Comparison of ENCODE assay signal across 9 cellular contexts in the genomic region with DNA sequence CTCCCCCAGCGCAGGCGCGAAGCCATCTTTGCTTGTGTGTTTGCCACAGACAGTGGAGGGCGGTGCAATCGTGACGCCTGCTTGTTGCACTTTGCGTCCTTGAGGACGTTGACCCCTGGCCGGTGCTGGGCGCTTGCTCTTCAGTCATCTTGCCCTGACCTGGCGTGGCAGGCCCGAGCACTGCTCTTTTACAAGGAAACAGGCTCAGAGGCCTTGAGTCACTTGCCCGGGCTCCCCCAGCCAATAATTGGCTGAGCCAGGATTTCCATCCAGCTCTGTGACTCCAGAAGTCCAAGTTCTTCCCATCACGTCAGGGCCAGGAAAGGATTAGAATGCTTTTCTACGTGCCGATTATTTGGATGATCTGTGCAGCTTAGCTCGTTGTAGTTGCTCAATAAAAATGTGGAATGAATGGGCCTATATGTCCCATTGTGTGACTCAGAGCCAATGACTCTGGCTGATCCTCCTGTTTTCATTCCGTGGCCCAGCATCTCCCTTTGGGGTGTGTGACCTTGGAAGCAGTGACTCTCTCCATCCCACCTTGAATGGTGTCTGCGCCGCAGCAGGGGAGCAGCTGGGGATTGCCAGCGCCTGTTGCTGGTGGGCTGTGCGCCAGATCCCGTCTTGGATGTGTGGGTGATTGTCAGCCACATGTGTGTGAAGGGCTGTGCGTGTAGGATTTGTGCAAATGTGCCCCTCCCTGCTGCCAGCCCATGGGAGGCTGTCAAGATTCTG.
DNase-seq lines count a peak whose midpoint lies in the region; ATAC-seq lines count a peak whose summit lies in the region.
"Had no signal": no experiment of that assay in that cellular context is flagged by ENCODE, and none has a peak within 500 bp of the region (broad histone marks: within the 10 kb centered on the region; RNA-seq: fewer than 3 reads in every experiment).

No MANE protein-coding gene starts in this region.

- no peak for ATAC-seq in activated naive CD8-positive, alpha-beta T cell treated with anti-CD3 and anti-CD28 coated beads, Interleukin-2, amount 10 ng/mL, durations not matched to agents 7 days and 5 days (ENCODE audit: low read depth)
- no peak for ATAC-seq in GM21360 (IDR thresholded peaks at IDR 0.05; ENCODE audit: unreplicated experiment)

- no peak overlapping the region for H3K27ac ChIP-seq in effector memory CD4-positive, alpha-beta T cell (ENCODE audit: insufficient read depth, low read length, poor library complexity, severe bottlenecking)

- no peak overlapping the region for H3K4me3 Mint-ChIP-seq in activated naive CD8-positive, alpha-beta T cell treated with anti-CD3 and anti-CD28 coated beads, Interleukin-2, amount 10 ng/mL, durations not matched to agents 7 days and 5 days
- no peak overlapping the region for H3K4me3 Mint-ChIP-seq in activated naive CD4-positive, alpha-beta T cell treated with anti-CD3 and anti-CD28 coated beads, Interleukin-2, amount 10 ng/mL, durations not matched to agents 7 days and 5 days
- H3K4me3 Mint-ChIP-seq: activated B cell treated with CpG ODN at 0.5 μM for 24 hours had no signal

- no peak overlapping the region for H3K27ac Mint-ChIP-seq in activated naive CD8-positive, alpha-beta T cell treated with anti-CD3 and anti-CD28 coated beads, Interleukin-2, amount 10 ng/mL, durations not matched to agents 7 days and 5 days
- H3K27ac Mint-ChIP-seq in activated naive CD4-positive, alpha-beta T cell treated with anti-CD3 and anti-CD28 coated beads, Interleukin-2, amount 10 ng/mL, durations not matched to agents 7 days and 5 days = no peak overlapping the region
- H3K27ac Mint-ChIP-seq: activated B cell treated with CpG ODN at 0.5 μM for 24 hours had no signal

- H3K27me3 ChIP-seq in effector memory CD4-positive, alpha-beta T cell (replicated peaks; ENCODE audit: control insufficient read depth, insufficient read depth, low read length, poor library complexity, severe bottlenecking) = no peaks in the 10 kb centered on the region

- H3K9me3 Mint-ChIP-seq in activated naive CD8-positive, alpha-beta T cell treated with anti-CD3 and anti-CD28 coated beads, Interleukin-2, amount 10 ng/mL, durations not matched to agents 7 days and 5 days = no peaks in the 10 kb centered on the region
- H3K9me3 Mint-ChIP-seq in activated naive CD4-positive, alpha-beta T cell treated with anti-CD3 and anti-CD28 coated beads, Interleukin-2, amount 10 ng/mL, durations not matched to agents 7 days and 5 days = no peaks in the 10 kb centered on the region
- H3K9me3 Mint-ChIP-seq: activated B cell treated with CpG ODN at 0.5 μM for 24 hours had no signal

- POLR2A ChIA-PET in activated naive CD8-positive, alpha-beta T cell treated with anti-CD3 and anti-CD28 coated beads, Interleukin-2, amount 10 ng/mL, durations not matched to agents 7 days and 5 days (lab: Charles Lee) = interaction anchor here (0.6 kb wide), 1 partner anchor 137 kb away, joined by 4 read pairs; no protein-coding TSS in a partner anchor

- CTCF ChIA-PET in activated naive CD4-positive, alpha-beta T cell treated with anti-CD3 and anti-CD28 coated beads, Interleukin-2, amount 10 ng/mL, durations not matched to agents 7 days and 5 days (lab: Charles Lee) = interaction anchor here (0.9 kb wide), 1 partner anchor 16 kb away, joined by 3 read pairs; no protein-coding TSS in a partner anchor

- DNase-seq in HCEC 1CT (peak; percentile 98), hepatic stellate cell (ENCODE audit: low spot score) (peak; percentile 84), DMS114 treated with DMSO at 0.1 percent for 48 hours (lab: John Stamatoyannopoulos, UW; ENCODE audit: unreplicated experiment) (no peak)
- peak; percentile 23 for DNase-seq in activated naive CD8-positive, alpha-beta T cell treated with anti-CD3 and anti-CD28 coated beads, Interleukin-2, amount 10 ng/mL, durations not matched to agents 7 days and 5 days
- peak; percentile 21 for DNase-seq in stimulated activated CD8-positive, alpha-beta memory T cell treated with anti-CD3 and anti-CD28 coated beads, Interleukin-4, amount 100 ng/mL, for 48 hours
- DNase-seq in effector memory CD4-positive, alpha-beta T cell = no peak
- DNase-seq in activated naive CD4-positive, alpha-beta T cell treated with anti-CD3 and anti-CD28 coated beads, Interleukin-2, amount 10 ng/mL, durations not matched to agents 7 days and 5 days = no peak
- DNase-seq: activated B cell treated with CpG ODN at 0.5 μM for 24 hours had no signal

- H3K4me1 ChIP-seq in effector memory CD4-positive, alpha-beta T cell (ENCODE audit: control insufficient read depth, insufficient read depth, low read length, poor library complexity, severe bottlenecking) = peaks cover 9% of the 10 kb centered on the region

- H3K4me3 ChIP-seq in effector memory CD4-positive, alpha-beta T cell (ENCODE audit: insufficient read depth, low read depth, low read length, poor library complexity, severe bottlenecking) = no peak overlapping the region

- no peaks in the 10 kb centered on the region for H3K36me3 Mint-ChIP-seq in activated naive CD8-positive, alpha-beta T cell treated with anti-CD3 and anti-CD28 coated beads, Interleukin-2, amount 10 ng/mL, durations not matched to agents 7 days and 5 days
- H3K36me3 Mint-ChIP-seq in activated naive CD4-positive, alpha-beta T cell treated with anti-CD3 and anti-CD28 coated beads, Interleukin-2, amount 10 ng/mL, durations not matched to agents 7 days and 5 days = no peaks in the 10 kb centered on the region

- no peaks in the 10 kb centered on the region for H3K9me3 ChIP-seq in effector memory CD4-positive, alpha-beta T cell (ENCODE audit: control insufficient read depth, low read length)

- peaks cover 1% of the 10 kb centered on the region for H3K27me3 Mint-ChIP-seq in activated naive CD8-positive, alpha-beta T cell treated with anti-CD3 and anti-CD28 coated beads, Interleukin-2, amount 10 ng/mL, durations not matched to agents 7 days and 5 days
- peaks cover 50% of the 10 kb centered on the region for H3K27me3 Mint-ChIP-seq in activated naive CD4-positive, alpha-beta T cell treated with anti-CD3 and anti-CD28 coated beads, Interleukin-2, amount 10 ng/mL, durations not matched to agents 7 days and 5 days
- H3K27me3 Mint-ChIP-seq: activated B cell treated with CpG ODN at 0.5 μM for 24 hours had no signal

- no peaks in the 10 kb centered on the region for H3K36me3 ChIP-seq in effector memory CD4-positive, alpha-beta T cell (ENCODE audit: control insufficient read depth, insufficient read depth, low read length)

- H3K4me1 Mint-ChIP-seq in activated naive CD8-positive, alpha-beta T cell treated with anti-CD3 and anti-CD28 coated beads, Interleukin-2, amount 10 ng/mL, durations not matched to agents 7 days and 5 days = peaks cover 15% of the 10 kb centered on the region
- H3K4me1 Mint-ChIP-seq in activated naive CD4-positive, alpha-beta T cell treated with anti-CD3 and anti-CD28 coated beads, Interleukin-2, amount 10 ng/mL, durations not matched to agents 7 days and 5 days = peaks cover 37% of the 10 kb centered on the region

Comparison
In these comparisons a context has a peak if more than half of its experiments do, and no peak if none do; other contexts are left out.
1. DNase-seq: peak in HCEC 1CT (single experiment), activated naive CD8-positive, alpha-beta T cell treated with anti-CD3 and anti-CD28 coated beads, Interleukin-2, amount 10 ng/mL, durations not matched to agents 7 days and 5 days (single experiment), hepatic stellate cell (single experiment) and stimulated activated CD8-positive, alpha-beta memory T cell treated with anti-CD3 and anti-CD28 coated beads, Interleukin-4, amount 100 ng/mL, for 48 hours (single experiment); none in DMS114 treated with DMSO at 0.1 percent for 48 hours (single experiment), effector memory CD4-positive, alpha-beta T cell (0 of 3) and activated naive CD4-positive, alpha-beta T cell treated with anti-CD3 and anti-CD28 coated beads, Interleukin-2, amount 10 ng/mL, durations not matched to agents 7 days and 5 days (single experiment).